In the genomic region with DNA sequence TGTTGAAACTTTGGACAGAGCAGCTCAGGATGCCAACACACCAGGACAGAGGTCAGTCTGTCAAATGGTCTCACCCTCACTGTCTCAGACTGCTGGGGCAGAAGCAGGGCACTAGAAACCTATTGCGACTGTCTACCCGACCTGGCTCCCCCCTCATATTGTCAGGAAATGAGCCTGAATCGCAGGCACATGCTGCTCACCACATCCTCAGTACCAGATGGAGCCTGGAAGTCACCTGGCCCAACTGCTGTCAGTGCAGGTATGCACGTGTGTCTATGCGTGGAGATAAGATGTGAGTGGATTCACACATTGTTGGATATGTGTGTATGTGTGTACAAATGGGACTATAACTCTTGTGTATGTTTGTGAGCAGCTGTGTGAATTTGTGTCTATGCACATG, we compare ENCODE assay signal across 12 cellular contexts. TPM values are rescaled to one million over a fixed set of nuclear protein-coding genes. Genes with fewer than 3 reads are reported as not detected.
DNase-seq lines count a peak whose midpoint lies in the region; ATAC-seq and TF ChIP-seq lines count a peak whose summit lies in the region.
"Had no signal": no experiment of that assay in that cellular context is flagged by ENCODE, and none has a peak within 500 bp of the region (broad histone marks: within the 10 kb centered on the region; RNA-seq: fewer than 3 reads in every experiment).

No MANE protein-coding gene starts in this region.

- no peak for TF ChIP-seq CTCF in upper lobe of right lung (IDR thresholded peaks at IDR 0.05)

- intact Hi-C loops in upper lobe of right lung (cut with DNase I), result no loop called here

- H3K36me3 ChIP-seq in upper lobe of right lung, result no peaks in the 10 kb centered on the region
- H3K36me3 ChIP-seq: stomach had no signal

- H3K9me3 ChIP-seq in upper lobe of right lung, result no peaks in the 10 kb centered on the region
- H3K9me3 ChIP-seq: stomach had no signal

- POLR2A ChIA-PET in activated naive CD8-positive, alpha-beta T cell treated with anti-CD3 and anti-CD28 coated beads, Interleukin-2, amount 10 ng/mL, durations not matched to agents 7 days and 5 days (lab: Charles Lee), result interaction anchor here (1.8 kb wide), 1 partner anchor 34 kb away, joined by 4 read pairs; no protein-coding TSS in a partner anchor

- peaks cover 11% of the 10 kb centered on the region for H3K4me1 Mint-ChIP-seq in activated naive CD8-positive, alpha-beta T cell treated with anti-CD3 and anti-CD28 coated beads, Interleukin-2, amount 10 ng/mL, durations not matched to agents 7 days and 5 days
- H3K4me1 Mint-ChIP-seq in activated naive CD8-positive, alpha-beta T cell treated with anti-CD3 and anti-CD28 coated beads, Interleukin-2, amount 50 U/mL, for 24 hours, result peaks cover 11% of the 10 kb centered on the region

- H3K27ac Mint-ChIP-seq in activated naive CD8-positive, alpha-beta T cell treated with anti-CD3 and anti-CD28 coated beads, Interleukin-2, amount 10 ng/mL, durations not matched to agents 7 days and 5 days, result peak overlapping the region; percentile 4
- no peak overlapping the region for H3K27ac Mint-ChIP-seq in activated naive CD8-positive, alpha-beta T cell treated with anti-CD3 and anti-CD28 coated beads, Interleukin-2, amount 50 U/mL, for 24 hours
- H3K27ac Mint-ChIP-seq: progenitor cell of endocrine pancreas had no signal

- no peak overlapping the region for H3K4me3 Mint-ChIP-seq in activated naive CD8-positive, alpha-beta T cell treated with anti-CD3 and anti-CD28 coated beads, Interleukin-2, amount 10 ng/mL, durations not matched to agents 7 days and 5 days
- no peak overlapping the region for H3K4me3 Mint-ChIP-seq in activated naive CD8-positive, alpha-beta T cell treated with anti-CD3 and anti-CD28 coated beads, Interleukin-2, amount 50 U/mL, for 24 hours

- ATAC-seq in activated naive CD8-positive, alpha-beta T cell treated with anti-CD3 and anti-CD28 coated beads, Interleukin-2, amount 10 ng/mL, durations not matched to agents 7 days and 5 days (ENCODE audit: low read depth), result peak; percentile 63
- no peak for ATAC-seq in activated naive CD8-positive, alpha-beta T cell treated with anti-CD3 and anti-CD28 coated beads, Interleukin-2, amount 50 U/mL, for 24 hours
- ATAC-seq in upper lobe of right lung, result no peak

- H3K27me3 Mint-ChIP-seq in activated naive CD8-positive, alpha-beta T cell treated with anti-CD3 and anti-CD28 coated beads, Interleukin-2, amount 10 ng/mL, durations not matched to agents 7 days and 5 days, result peaks cover 25% of the 10 kb centered on the region
- H3K27me3 Mint-ChIP-seq in activated naive CD8-positive, alpha-beta T cell treated with anti-CD3 and anti-CD28 coated beads, Interleukin-2, amount 50 U/mL, for 24 hours, result peaks cover 19% of the 10 kb centered on the region

- H3K4me3 ChIP-seq in upper lobe of right lung, result no peak overlapping the region
- H3K4me3 ChIP-seq: stomach had no signal

- peaks cover 5% of the 10 kb centered on the region for H3K4me1 ChIP-seq in upper lobe of right lung

- H3K27me3 ChIP-seq in upper lobe of right lung, result peaks cover 33% of the 10 kb centered on the region

- no peak overlapping the region for H3K27ac ChIP-seq in upper lobe of right lung
- H3K27ac ChIP-seq: stomach had no signal

- DNase-seq in activated naive CD8-positive, alpha-beta T cell treated with anti-CD3 and anti-CD28 coated beads, Interleukin-2, amount 10 ng/mL, durations not matched to agents 7 days and 5 days, result peak; percentile 39
- DNase-seq in activated naive CD8-positive, alpha-beta T cell treated with anti-CD3 and anti-CD28 coated beads, Interleukin-2, amount 50 U/mL, for 24 hours, result no peak
- peak; percentile 17 for DNase-seq in upper lobe of right lung
- DNase-seq in NCI-H1930 (lab: John Stamatoyannopoulos, UW), result no peak
- DNase-seq: activated CD8-positive, alpha-beta memory T cell treated with anti-CD3 and anti-CD28 coated beads, Interleukin-2, amount 50 U/mL, for 4 hours; cerebellar nuclear complex; foreskin fibroblast; IMR-90; NCI-H1048; NCI-H774; stomach had no signal

- H3K36me3 Mint-ChIP-seq in activated naive CD8-positive, alpha-beta T cell treated with anti-CD3 and anti-CD28 coated beads, Interleukin-2, amount 10 ng/mL, durations not matched to agents 7 days and 5 days, result no peaks in the 10 kb centered on the region
- H3K36me3 Mint-ChIP-seq in activated naive CD8-positive, alpha-beta T cell treated with anti-CD3 and anti-CD28 coated beads, Interleukin-2, amount 50 U/mL, for 24 hours (ENCODE audit: low read depth), result no peaks in the 10 kb centered on the region

- no peaks in the 10 kb centered on the region for H3K9me3 Mint-ChIP-seq in activated naive CD8-positive, alpha-beta T cell treated with anti-CD3 and anti-CD28 coated beads, Interleukin-2, amount 10 ng/mL, durations not matched to agents 7 days and 5 days
- H3K9me3 Mint-ChIP-seq in activated naive CD8-positive, alpha-beta T cell treated with anti-CD3 and anti-CD28 coated beads, Interleukin-2, amount 50 U/mL, for 24 hours, result no peaks in the 10 kb centered on the region

RNA-seq across cellular contexts. Expression of gene CDHR1, which starts 3.2 kb away (rescaled TPM):
- total RNA-seq in activated naive CD8-positive, alpha-beta T cell treated with anti-CD3 and anti-CD28 coated beads, Interleukin-2, amount 10 ng/mL, durations not matched to agents 7 days and 5 days, result 1 to 10 TPM; 1.7 to 3.5 TPM
- total RNA-seq in upper lobe of right lung, result 0.35 TPM
- total RNA-seq: IMR-90 had no signal

RNA-seq across cellular contexts. Expression of gene GPR15LG, which starts 17.5 kb away (rescaled TPM):
- not detected for total RNA-seq in activated naive CD8-positive, alpha-beta T cell treated with anti-CD3 and anti-CD28 coated beads, Interleukin-2, amount 10 ng/mL, durations not matched to agents 7 days and 5 days
- not detected for total RNA-seq in upper lobe of right lung
- total RNA-seq: IMR-90, progenitor cell of endocrine pancreas had no signal

RNA-seq across cellular contexts. Expression of gene LRIT2, which starts 34.2 kb away (rescaled TPM):
- not detected for total RNA-seq in activated naive CD8-positive, alpha-beta T cell treated with anti-CD3 and anti-CD28 coated beads, Interleukin-2, amount 10 ng/mL, durations not matched to agents 7 days and 5 days
- total RNA-seq in upper lobe of right lung, result not detected
- total RNA-seq: IMR-90, progenitor cell of endocrine pancreas, stomach had no signal

RNA-seq across cellular contexts. Expression of gene LRIT1, which starts 50.2 kb away (rescaled TPM):
- not detected for total RNA-seq in activated naive CD8-positive, alpha-beta T cell treated with anti-CD3 and anti-CD28 coated beads, Interleukin-2, amount 10 ng/mL, durations not matched to agents 7 days and 5 days
- total RNA-seq in upper lobe of right lung, result not detected
- total RNA-seq: IMR-90, progenitor cell of endocrine pancreas, stomach had no signal

RNA-seq across cellular contexts. Expression of gene GHITM, which starts 51.8 kb away (rescaled TPM):
- 100 to 1,000 TPM in 1 of 2 experiments, 10 to 100 TPM in 1; 100.0 to 103 TPM for total RNA-seq in activated naive CD8-positive, alpha-beta T cell treated with anti-CD3 and anti-CD28 coated beads, Interleukin-2, amount 10 ng/mL, durations not matched to agents 7 days and 5 days
- 117 TPM for total RNA-seq in upper lobe of right lung

Comparison
In these comparisons a context has a peak if more than half of its experiments do, and no peak if none do; other contexts are left out.
1. DNase-seq: peak in activated naive CD8-positive, alpha-beta T cell treated with anti-CD3 and anti-CD28 coated beads, Interleukin-2, amount 10 ng/mL, durations not matched to agents 7 days and 5 days (single experiment) and upper lobe of right lung (single experiment); none in activated naive CD8-positive, alpha-beta T cell treated with anti-CD3 and anti-CD28 coated beads, Interleukin-2, amount 50 U/mL, for 24 hours (single experiment) and NCI-H1930 (0 of 2).